Comparison of ENCODE assay signal across 9 cellular contexts in the genomic region with DNA sequence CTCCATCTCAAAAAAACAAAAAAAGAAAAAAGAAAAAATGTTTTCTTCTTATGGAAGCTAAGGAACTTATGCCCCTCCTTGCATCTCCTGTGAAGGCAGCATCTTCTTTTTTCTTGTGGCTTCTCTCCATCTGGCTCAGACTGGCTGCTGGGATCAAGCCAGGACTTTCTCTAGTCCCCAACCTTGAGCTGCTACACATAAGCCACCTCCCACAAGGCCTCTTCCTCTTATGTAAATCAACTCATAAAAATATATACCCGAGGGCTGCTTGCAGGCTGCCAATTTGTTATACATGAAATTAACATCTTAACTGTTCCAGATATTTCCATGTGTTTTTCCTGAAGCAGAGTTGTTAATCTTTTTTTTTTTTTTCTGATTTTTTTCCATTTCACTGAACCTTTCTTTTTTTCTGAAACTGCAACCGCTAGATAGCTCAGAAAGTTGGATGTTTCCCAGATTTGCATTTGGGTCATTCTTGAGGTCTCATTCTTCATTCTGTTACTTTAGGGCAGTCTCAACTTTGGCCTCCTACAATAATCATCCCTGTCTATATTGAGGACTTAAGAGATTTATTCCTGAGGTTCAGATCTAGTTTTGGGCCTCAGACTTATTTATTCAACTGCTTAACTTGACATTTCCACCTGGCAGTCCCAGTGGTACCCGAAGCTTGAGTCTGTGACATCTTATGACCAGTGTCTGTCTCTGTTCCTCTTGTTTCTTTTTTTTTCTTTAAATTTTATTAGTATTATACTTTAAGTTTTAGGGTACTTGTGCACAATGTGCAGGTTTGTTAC. TPM values are rescaled to one million over a fixed set of nuclear protein-coding genes. Genes with fewer than 3 reads are reported as not detected.
DNase-seq lines count a peak whose midpoint lies in the region; ATAC-seq and TF ChIP-seq lines count a peak whose summit lies in the region.
"Had no signal": no experiment of that assay in that cellular context is flagged by ENCODE, and none has a peak within 500 bp of the region (broad histone marks: within the 10 kb centered on the region; RNA-seq: fewer than 3 reads in every experiment).

No MANE protein-coding gene starts in this region.

- peaks cover 75% of the 10 kb centered on the region for H3K4me1 Mint-ChIP-seq in stimulated activated memory B cell treated with anti-CD40 and anti-IgM and Interleukin-4, amounts not matched to agents 10 μg/mL and 1 μg/mL and 100 μg/mL, for 72 hours

- intact Hi-C loops in colonic mucosa (cut with DNase I) = no loop called here

- H3K27me3 ChIP-seq in colonic mucosa = no peaks in the 10 kb centered on the region
- H3K27me3 ChIP-seq: ascending aorta had no signal

- H3K4me3 Mint-ChIP-seq in stimulated activated memory B cell treated with anti-CD40 and anti-IgM and Interleukin-4, amounts not matched to agents 10 μg/mL and 1 μg/mL and 100 μg/mL, for 72 hours = peak overlapping the region; percentile 54

- H3K27ac Mint-ChIP-seq in stimulated activated memory B cell treated with anti-CD40 and anti-IgM and Interleukin-4, amounts not matched to agents 10 μg/mL and 1 μg/mL and 100 μg/mL, for 72 hours = peak overlapping the region; percentile 64

- H3K36me3 ChIP-seq in colonic mucosa = no peaks in the 10 kb centered on the region
- H3K36me3 ChIP-seq: ascending aorta had no signal

- no peaks in the 10 kb centered on the region for H3K27me3 Mint-ChIP-seq in stimulated activated memory B cell treated with anti-CD40 and anti-IgM and Interleukin-4, amounts not matched to agents 10 μg/mL and 1 μg/mL and 100 μg/mL, for 72 hours

- TF ChIP-seq CTCF in colonic mucosa (IDR thresholded peaks at IDR 0.05) = no peak
- no peak for TF ChIP-seq CTCF in omental fat pad (IDR thresholded peaks at IDR 0.05)

- H3K9me3 ChIP-seq in colonic mucosa = no peaks in the 10 kb centered on the region
- H3K9me3 ChIP-seq: ascending aorta had no signal

- DNase-seq in DMS 273 treated with DMSO at 0.1 percent for 48 hours (lab: John Stamatoyannopoulos, UW) (peak; percentile 21), HT1080 (ENCODE audit: low read depth) (peak; percentile 28), colonic mucosa (peak; percentile 64), GOT3 (lab: John Stamatoyannopoulos, UW) (no peak), omental fat pad (ENCODE audit: low spot score) (no peak)
- no peak for DNase-seq in activated CD4-positive, alpha-beta T cell treated with anti-CD3 and anti-CD28 coated beads for 4 hours

- peaks cover 6% of the 10 kb centered on the region for H3K36me3 Mint-ChIP-seq in stimulated activated memory B cell treated with anti-CD40 and anti-IgM and Interleukin-4, amounts not matched to agents 10 μg/mL and 1 μg/mL and 100 μg/mL, for 72 hours

- H3K27ac ChIP-seq in colonic mucosa = no peak overlapping the region

- no peaks in the 10 kb centered on the region for H3K4me1 ChIP-seq in colonic mucosa

- peak; percentile 84 for ATAC-seq in GM21390 (IDR thresholded peaks at IDR 0.05; ENCODE audit: unreplicated experiment)
- ATAC-seq in stimulated activated memory B cell treated with anti-CD40 and anti-IgM and Interleukin-4, amounts not matched to agents 10 μg/mL and 1 μg/mL and 100 μg/mL, for 72 hours = peak; percentile 81
- ATAC-seq in omental fat pad (ENCODE audit: low FRiP score) = no peak

- no peak overlapping the region for H3K9ac ChIP-seq in colonic mucosa (ENCODE audit: low read depth in 2 of 2, low read length in 2 of 2)

- no peak overlapping the region for H3K4me3 ChIP-seq in colonic mucosa
- H3K4me3 ChIP-seq: ascending aorta had no signal

- H3K9me3 Mint-ChIP-seq in stimulated activated memory B cell treated with anti-CD40 and anti-IgM and Interleukin-4, amounts not matched to agents 10 μg/mL and 1 μg/mL and 100 μg/mL, for 72 hours = no peaks in the 10 kb centered on the region

RNA-seq across cellular contexts. Expression of a gene that starts 10.3 kb away (rescaled TPM):
- 20.8 and 24.6 TPM in 2 replicates for total RNA-seq in HT1080 (2014; rRNA removed; shearing (Covaris generic))
- 20.9 and 24.0 TPM in 2 replicates for polyA plus RNA-seq in HT1080 (2015; cell fraction: cytosol; rRNA removed)
- polyA plus RNA-seq in HT1080 (2015; cell fraction: nucleus; rRNA removed) = 17.3 and 18.4 TPM in 2 replicates
- total RNA-seq in colonic mucosa (10 to 100 TPM; 13.3 to 30.6 TPM), omental fat pad (10 to 100 TPM; 16.0 to 22.5 (median 21.9) TPM)

RNA-seq across cellular contexts. Expression of a gene that starts 15.9 kb away (rescaled TPM):
- 28.7 and 29.7 TPM in 2 replicates for total RNA-seq in HT1080 (2014; rRNA removed; shearing (Covaris generic))
- 38.1 and 52.5 TPM in 2 replicates for polyA plus RNA-seq in HT1080 (2015; cell fraction: cytosol; rRNA removed)
- polyA plus RNA-seq in HT1080 (2015; cell fraction: nucleus; rRNA removed) = 25.2 and 25.8 TPM in 2 replicates
- total RNA-seq in colonic mucosa = 10 to 100 TPM; 12.2 to 22.4 TPM
- 10 to 100 TPM; 27.7 to 34.7 (median 32.0) TPM for total RNA-seq in omental fat pad

Comparison
In these comparisons a context has a peak if more than half of its experiments do, and no peak if none do; other contexts are left out.
1. DNase-seq: peak in DMS 273 treated with DMSO at 0.1 percent for 48 hours (single experiment), HT1080 (single experiment) and colonic mucosa (single experiment); none in activated CD4-positive, alpha-beta T cell treated with anti-CD3 and anti-CD28 coated beads for 4 hours (0 of 2), GOT3 (single experiment) and omental fat pad (single experiment).